8 cellular contexts compared by ENCODE assay signal in genomic region chr7:139230774-139231512, GRCh38. TPM values are rescaled to one million over a fixed set of nuclear protein-coding genes. Genes with fewer than 3 reads are reported as not detected.
A peak's percentile ranks its signal among the peaks of the same experiment; 100 is the strongest.
DNase-seq lines count a peak whose midpoint lies in the region; ATAC-seq, FAIRE-seq and TF ChIP-seq lines count a peak whose summit lies in the region.

Gene UBN2, plus strand, starts transcription at chr7:139231237. Its CDS starts 248 bp downstream, at chr7:139231485.

- TF ChIP-seq CTCF in upper lobe of right lung (IDR thresholded peaks at IDR 0.05): no peak

- peak within 1 kb of the TSS; percentile 86 for H3K27ac ChIP-seq in upper lobe of right lung

- H3K4me1 ChIP-seq in upper lobe of right lung: peaks cover 26% of the 10 kb centered on the region

- H3K36me3 ChIP-seq in upper lobe of right lung: no peaks in the 10 kb centered on the region

- H3K27me3 ChIP-seq in upper lobe of right lung: no peaks in the 10 kb centered on the region

- no peaks in the 10 kb centered on the region for H3K9me3 ChIP-seq in upper lobe of right lung

- H3K4me3 ChIP-seq in upper lobe of right lung: peak within 1 kb of the TSS; percentile 82

- TF ChIP-seq POLR2A in GM12892 (IDR thresholded peaks at IDR 0.05; ENCODE audit: low read depth, low read length): peak; percentile 49; the same call in 1 of the 2 replicates

- peak; percentile 98 for FAIRE-seq in GM12892 (lab: Jason Lieb, UNC)

- ATAC-seq in HG02852 (IDR thresholded peaks at IDR 0.05; ENCODE audit: unreplicated experiment): peak; percentile 96
- peak; percentile 98 to 99 for ATAC-seq in left cardiac atrium
- ATAC-seq in upper lobe of right lung: peak; percentile 96

- DNase-seq in GM12892 (ENCODE audit: insufficient read length) (peak; percentile 88), NCI-H146 (lab: John Stamatoyannopoulos, UW) (peak; percentile 96), T-helper 1 cell (peak; percentile 78 to 94 (median 82)), amniotic epithelial cell (ENCODE audit: low read depth) (peak; percentile 96), left cardiac atrium (peak; percentile 97), posterior vena cava (ENCODE audit: low spot score) (peak; percentile 99), upper lobe of right lung (peak; percentile 99)

- intact Hi-C loops in left cardiac atrium (cut with DNase I): loop anchor here in 1 of 2 donors (10.0 kb wide), 1 partner anchor 116 kb away; no protein-coding TSS in a partner anchor
- intact Hi-C loops in posterior vena cava (cut with DNase I): no loop called here
- intact Hi-C loops in upper lobe of right lung (cut with DNase I): no loop called here

RNA-seq across cellular contexts. Expression of gene UBN2, which starts in this region (rescaled TPM):
- 4.3 TPM for polyA plus RNA-seq in GM12892 (2012; ENCODE audit: missing spikeins)
- 10 to 100 TPM; 11.7 to 14.3 TPM for total RNA-seq in left cardiac atrium
- total RNA-seq in posterior vena cava: 10 to 100 TPM; 18.8 to 19.3 TPM
- 23.5 TPM for total RNA-seq in upper lobe of right lung

Comparison
In these comparisons a context has a peak if more than half of its experiments do, and no peak if none do; other contexts are left out.
1. Peak in every context shown above with its lines: DNase-seq, ATAC-seq, H3K4me3 ChIP-seq and H3K27ac ChIP-seq.